ENCODE assay signal across 8 cellular contexts in the genomic region with DNA sequence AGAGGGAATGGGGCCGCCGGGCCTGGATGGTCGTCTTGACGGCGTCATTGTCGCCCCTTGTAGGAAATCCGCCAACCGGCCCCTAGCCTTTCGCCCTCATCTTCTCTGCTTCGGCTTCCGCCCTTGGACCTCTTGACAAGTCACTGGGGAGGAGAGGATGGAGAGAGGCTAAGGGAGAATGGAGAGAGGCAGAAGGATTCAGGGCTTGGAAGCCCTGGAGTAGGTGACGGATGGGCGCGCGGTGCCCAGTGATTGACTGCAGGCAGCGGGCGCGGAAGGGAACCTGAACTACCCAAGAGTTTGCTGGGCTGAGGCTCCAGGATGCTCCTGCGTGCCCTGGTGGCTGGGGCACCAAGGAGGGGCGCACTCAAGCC. TPM values are rescaled to one million over a fixed set of nuclear protein-coding genes. Genes with fewer than 3 reads are reported as not detected.
DNase-seq lines count a peak whose midpoint lies in the region; ATAC-seq, FAIRE-seq and TF ChIP-seq lines count a peak whose summit lies in the region.

No MANE protein-coding gene starts in this region.

- H3K4me1 ChIP-seq in SK-N-SH (ENCODE audit: control insufficient read depth in 1 of 2, insufficient read depth in 2 of 2, low read depth in 1 of 2, low read length in 1 of 2) (peaks cover 0 to 14% of the 10 kb centered on the region in 2 experiments; a peak in 1 of 4 replicates), hepatocyte (ENCODE audit: insufficient read depth) (no peaks in the 10 kb centered on the region), skeletal muscle satellite cell (ENCODE audit: control insufficient read depth, insufficient read depth, low read length) (peaks cover 11% of the 10 kb centered on the region)

- H3K27ac ChIP-seq in SK-N-SH (ENCODE audit: low read depth in 2 of 2, low read length in 1 of 2) (no peak overlapping the region), hepatocyte (no peak overlapping the region)

- 16% methylated on average over 17 of the region's 20 CpGs for WGBS in SK-N-SH (ENCODE audit: low lambda C conversion rate)
- 8% methylated on average over 20 of the region's 20 CpGs for WGBS in hepatocyte (ENCODE audit: low lambda C conversion rate, missing lambda C conversion rate)

- peak overlapping the region; percentile 87 for H2AFZ ChIP-seq in SK-N-SH (ENCODE audit: low read depth)
- H2AFZ ChIP-seq in hepatocyte = peak overlapping the region; percentile 26

- peak overlapping the region; percentile 51 to 70 for H3K4me3 ChIP-seq in SK-N-SH (ENCODE audit: low read depth in 2 of 2, low read length in 1 of 2)
- peak overlapping the region; percentile 42 for H3K4me3 ChIP-seq in hepatocyte
- peak overlapping the region; percentile 84 for H3K4me3 ChIP-seq in skeletal muscle satellite cell (ENCODE audit: low read length)

- FAIRE-seq in RCC 7860 (lab: Jason Lieb, UNC) = no peak

- H3K4me2 ChIP-seq in SK-N-SH (peak overlapping the region; percentile 96), hepatocyte (peak overlapping the region; percentile 89), skeletal muscle satellite cell (ENCODE audit: low read length) (peak overlapping the region; percentile 99)

- DNase-seq in NCI-H345 (lab: John Stamatoyannopoulos, UW) (peak; percentile 21), NCI-H345 treated with DMSO at 0.1 percent for 48 hours (lab: John Stamatoyannopoulos, UW; ENCODE audit: unreplicated experiment) (no peak), SK-N-SH (peak; percentile 41), hepatocyte (ENCODE audit: low spot score) (no peak), RCC 7860 (ENCODE audit: low spot score) (no peak), NCI-H1105 (lab: John Stamatoyannopoulos, UW) (no peak)

- H3K9ac ChIP-seq in SK-N-SH (peak overlapping the region; percentile 42; the same call in 1 of the 2 replicates), skeletal muscle satellite cell (ENCODE audit: low read depth, low read length) (peak overlapping the region; percentile 73)

- H3K9me2 ChIP-seq in SK-N-SH (no peaks in the 10 kb centered on the region), hepatocyte (replicated peaks; ENCODE audit: insufficient read depth) (no peaks in the 10 kb centered on the region)

- TF ChIP-seq RAD21 in SK-N-SH (IDR thresholded peaks at IDR 0.05; ENCODE audit: low read length) = no peak

- CTCF ChIA-PET in SK-N-SH (lab: Yijun Ruan, JAX) = interaction anchor here (1.3 to 1.8 kb wide), 2 partner anchors 106 to 732 kb away, joined by 3 to 5 read pairs; no protein-coding TSS in a partner anchor

- no peaks in the 10 kb centered on the region for H3F3A ChIP-seq in SK-N-SH (replicated peaks; ENCODE audit: insufficient read depth)

- no peak for ATAC-seq in HG03469 (IDR thresholded peaks at IDR 0.05; ENCODE audit: unreplicated experiment)

- H3K9me3 ChIP-seq in SK-N-SH (peaks cover 8% of the 10 kb centered on the region; the same call in 1 of the 2 replicates), hepatocyte (ENCODE audit: low read depth) (no peaks in the 10 kb centered on the region), skeletal muscle satellite cell (replicated peaks; ENCODE audit: low read length) (no peaks in the 10 kb centered on the region)

- TF ChIP-seq CTCF in SK-N-SH (IDR thresholded peaks at IDR 0.05) = no peak
- TF ChIP-seq CTCF in hepatocyte (IDR thresholded peaks at IDR 0.05; ENCODE audit: poor library complexity) = no peak

- H3K36me3 ChIP-seq in SK-N-SH (replicated peaks in 1 of 2; ENCODE audit: control insufficient read depth in 1 of 2, insufficient read depth in 2 of 2, low read length in 1 of 2) = no peaks in the 10 kb centered on the region
- H3K36me3 ChIP-seq in hepatocyte (replicated peaks; ENCODE audit: insufficient read depth, low read depth) = no peaks in the 10 kb centered on the region
- H3K36me3 ChIP-seq in skeletal muscle satellite cell (ENCODE audit: insufficient read depth, low read length) = no peaks in the 10 kb centered on the region

- no peak for TF ChIP-seq EP300 in SK-N-SH (IDR thresholded peaks at IDR 0.05; ENCODE audit: borderline replicate concordance in 1 of 2, low read depth in 1 of 2, low read length in 1 of 2)

- POLR2A ChIA-PET in SK-N-SH (lab: Yijun Ruan, JAX) = no interaction called here

- H4K20me1 ChIP-seq in SK-N-SH (ENCODE audit: insufficient read depth) = no peaks in the 10 kb centered on the region
- H4K20me1 ChIP-seq in hepatocyte (ENCODE audit: insufficient read depth, poor library complexity, severe bottlenecking) = no peaks in the 10 kb centered on the region

- H3K27me3 ChIP-seq in SK-N-SH (ENCODE audit: insufficient read depth) (no peaks in the 10 kb centered on the region), hepatocyte (peaks cover 62% of the 10 kb centered on the region), skeletal muscle satellite cell (ENCODE audit: control insufficient read depth, insufficient read depth, low read length) (no peaks in the 10 kb centered on the region)

- H3K79me2 ChIP-seq in SK-N-SH (ENCODE audit: insufficient read depth) (no peaks in the 10 kb centered on the region), hepatocyte (no peaks in the 10 kb centered on the region)

TF ChIP-seq in SK-N-SH, 30 proteins besides CTCF, POLR2A, EP300 and RAD21:
- TF ChIP-seq IRF3 (IDR thresholded peaks at IDR 0.05; ENCODE audit: low read depth, low read length) (no peak), MXI1 (IDR thresholded peaks at IDR 0.05; ENCODE audit: low read depth, low read length) (no peak), EZH2phosphoT487 (IDR thresholded peaks at IDR 0.05; ENCODE audit: borderline replicate concordance, low read depth) (no peak)
- TF ChIP-seq, protein P1, sequence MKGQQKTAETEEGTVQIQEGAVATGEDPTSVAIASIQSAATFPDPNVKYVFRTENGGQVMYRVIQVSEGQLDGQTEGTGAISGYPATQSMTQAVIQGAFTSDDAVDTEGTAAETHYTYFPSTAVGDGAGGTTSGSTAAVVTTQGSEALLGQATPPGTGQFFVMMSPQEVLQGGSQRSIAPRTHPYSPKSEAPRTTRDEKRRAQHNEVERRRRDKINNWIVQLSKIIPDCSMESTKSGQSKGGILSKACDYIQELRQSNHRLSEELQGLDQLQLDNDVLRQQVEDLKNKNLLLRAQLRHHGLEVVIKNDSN (IDR thresholded peaks at IDR 0.05; ENCODE audit: borderline replicate concordance, low read depth) = no peak

RNA-seq across cellular contexts. Expression of gene PDE4B, which starts 0.7 kb away (rescaled TPM):
- polyA plus RNA-seq in SK-N-SH (2012; rRNA removed) (1.9 and 3.0 TPM in 2 replicates), hepatocyte (1.3 and 1.8 TPM in 2 replicates)
- 2.2 and 2.3 TPM in 2 replicates for polyA plus RNA-seq in SK-N-SH (2012; cell fraction: cytosol; rRNA removed)
- 3.6 and 5.3 TPM in 2 replicates for polyA plus RNA-seq in SK-N-SH (2012; cell fraction: nucleus; rRNA removed)
- total RNA-seq in hepatocyte = 3.4 and 4.1 TPM in 2 replicates
- 0.66 and 2.5 TPM in 2 replicates for total RNA-seq in skeletal muscle satellite cell (2012; rRNA removed)

Comparison
In these comparisons a context has a peak if more than half of its experiments do, and no peak if none do; other contexts are left out.
1. DNase-seq: peak in NCI-H345 (single experiment) and SK-N-SH (single experiment); none in NCI-H345 treated with DMSO at 0.1 percent for 48 hours (single experiment), hepatocyte (single experiment), RCC 7860 (single experiment) and NCI-H1105 (single experiment).
2. Peak in every context shown above with its lines, with median percentiles within 50 percentile points of each other: H3K4me2 ChIP-seq and H3K4me3 ChIP-seq.